Comparison of ENCODE assay signal across 8 cellular contexts in genomic region chr2:71801969-71802368, GRCh38.
DNase-seq lines count a peak whose midpoint lies in the region; ATAC-seq, FAIRE-seq and TF ChIP-seq lines count a peak whose summit lies in the region.

No MANE protein-coding gene starts in this region.

- H3K4me3 ChIP-seq in fibroblast of the aortic adventitia (ENCODE audit: low read depth, low read length) (no peak overlapping the region), trophoblast cell (ENCODE audit: low read depth, low read length) (no peak overlapping the region)

- H3K23ac ChIP-seq in trophoblast cell (ENCODE audit: low read length) = no peak overlapping the region

- no peaks in the 10 kb centered on the region for H3K79me2 ChIP-seq in trophoblast cell (ENCODE audit: control insufficient read depth, insufficient read depth, low read length, poor library complexity)

- H3K4me2 ChIP-seq in trophoblast cell (ENCODE audit: low read length) = no peak overlapping the region

- H4K91ac ChIP-seq in trophoblast cell (ENCODE audit: low read depth, low read length) = no peak overlapping the region

- peak; percentile 19 to 20 for DNase-seq in activated T-cell treated with anti-CD3 and anti-CD28 coated beads, Interleukin-2, amount 50 U/mL, for 48 hours
- DNase-seq in activated T-cell treated with anti-CD3 and anti-CD28 coated beads, Interleukin-2, amount 50 U/mL, for 4 hours = no peak
- DNase-seq in RCC 7860 (ENCODE audit: low spot score) (peak; percentile 19), fibroblast of the aortic adventitia (ENCODE audit: low read depth) (peak; percentile 82), trophoblast cell (peak; percentile 21 to 69), CD1c-positive myeloid dendritic cell (ENCODE audit: extremely low spot score) (no peak)

- no peaks in the 10 kb centered on the region for H3K79me1 ChIP-seq in trophoblast cell (ENCODE audit: low read length)

- no peak overlapping the region for H2AK5ac ChIP-seq in trophoblast cell (ENCODE audit: low read length)

- H3K36me3 ChIP-seq in trophoblast cell (ENCODE audit: control insufficient read depth in 1 of 2, insufficient read depth in 2 of 2, low read length in 2 of 2) = no peaks in the 10 kb centered on the region

- no peak overlapping the region for H2BK120ac ChIP-seq in trophoblast cell (ENCODE audit: insufficient read depth, low read length, poor library complexity)

- H3K27me3 Mint-ChIP-seq in activated T-cell treated with anti-CD3 and anti-CD28 coated beads, Interleukin-2, amount 50 U/mL, for 4 hours (ENCODE audit: low read depth) = peaks cover 15% of the 10 kb centered on the region

- H3K18ac ChIP-seq in trophoblast cell (ENCODE audit: low read length) = no peak overlapping the region

- H3K4me1 Mint-ChIP-seq in activated T-cell treated with anti-CD3 and anti-CD28 coated beads, Interleukin-2, amount 50 U/mL, for 4 hours (ENCODE audit: low read depth) = no peaks in the 10 kb centered on the region

- no peak overlapping the region for H3K9ac ChIP-seq in trophoblast cell (ENCODE audit: low read length)

- no peak overlapping the region for H2AFZ ChIP-seq in trophoblast cell (ENCODE audit: insufficient read depth, low read length, poor library complexity)

- ATAC-seq in activated T-cell treated with anti-CD3 and anti-CD28 coated beads, Interleukin-2, amount 50 U/mL, for 4 hours = no peak
- ATAC-seq in HG03460 (IDR thresholded peaks at IDR 0.05; ENCODE audit: unreplicated experiment) (no peak), GM18870 (IDR thresholded peaks at IDR 0.05; ENCODE audit: unreplicated experiment) (no peak)

- H3K4me1 ChIP-seq in trophoblast cell (ENCODE audit: control insufficient read depth in 1 of 2, insufficient read depth in 2 of 2, low read length in 2 of 2) = no peaks in the 10 kb centered on the region

- H3K4me3 Mint-ChIP-seq in activated T-cell treated with anti-CD3 and anti-CD28 coated beads, Interleukin-2, amount 50 U/mL, for 4 hours = no peak overlapping the region

- no peaks in the 10 kb centered on the region for H3K9me3 ChIP-seq in trophoblast cell (ENCODE audit: insufficient read depth, low read depth, low read length)

- H3K4ac ChIP-seq in trophoblast cell (ENCODE audit: low read depth, low read length) = no peak overlapping the region

- H3K9me3 Mint-ChIP-seq in activated T-cell treated with anti-CD3 and anti-CD28 coated beads, Interleukin-2, amount 50 U/mL, for 4 hours = no peaks in the 10 kb centered on the region

- no peak overlapping the region for H3K27ac ChIP-seq in trophoblast cell (ENCODE audit: low read depth, low read length)

- no peak for FAIRE-seq in RCC 7860 (lab: Jason Lieb, UNC)

- H3K27me3 ChIP-seq in trophoblast cell (ENCODE audit: insufficient read depth, low read length) = no peaks in the 10 kb centered on the region

- no peaks in the 10 kb centered on the region for H3K36me3 Mint-ChIP-seq in activated T-cell treated with anti-CD3 and anti-CD28 coated beads, Interleukin-2, amount 50 U/mL, for 4 hours (ENCODE audit: insufficient read depth)

- no peak overlapping the region for H3K14ac ChIP-seq in trophoblast cell (ENCODE audit: low read length)

- H2BK5ac ChIP-seq in trophoblast cell (ENCODE audit: low read depth, low read length, poor library complexity) = no peak overlapping the region

- no CpG with 5 or more reads among the region's 8 CpGs for WGBS in trophoblast cell (ENCODE audit: extremely low coverage, insufficient coverage, insufficient read length)

- H4K12ac ChIP-seq in trophoblast cell (ENCODE audit: low read depth, low read length) = no peak overlapping the region

- no peak overlapping the region for H2BK12ac ChIP-seq in trophoblast cell (ENCODE audit: low read length)

- peak; percentile 76 for TF ChIP-seq CTCF in fibroblast of the aortic adventitia (IDR thresholded peaks at IDR 0.05; ENCODE audit: insufficient read depth, low read length)

- no peak overlapping the region for H4K8ac ChIP-seq in trophoblast cell (ENCODE audit: low read depth, low read length)

Comparison
In these comparisons a context has a peak if more than half of its experiments do, and no peak if none do; other contexts are left out.
1. DNase-seq: peak in activated T-cell treated with anti-CD3 and anti-CD28 coated beads, Interleukin-2, amount 50 U/mL, for 48 hours (2 of 2), RCC 7860 (single experiment), fibroblast of the aortic adventitia (single experiment) and trophoblast cell (2 of 2); none in activated T-cell treated with anti-CD3 and anti-CD28 coated beads, Interleukin-2, amount 50 U/mL, for 4 hours (single experiment) and CD1c-positive myeloid dendritic cell (single experiment).